In the genomic region with DNA sequence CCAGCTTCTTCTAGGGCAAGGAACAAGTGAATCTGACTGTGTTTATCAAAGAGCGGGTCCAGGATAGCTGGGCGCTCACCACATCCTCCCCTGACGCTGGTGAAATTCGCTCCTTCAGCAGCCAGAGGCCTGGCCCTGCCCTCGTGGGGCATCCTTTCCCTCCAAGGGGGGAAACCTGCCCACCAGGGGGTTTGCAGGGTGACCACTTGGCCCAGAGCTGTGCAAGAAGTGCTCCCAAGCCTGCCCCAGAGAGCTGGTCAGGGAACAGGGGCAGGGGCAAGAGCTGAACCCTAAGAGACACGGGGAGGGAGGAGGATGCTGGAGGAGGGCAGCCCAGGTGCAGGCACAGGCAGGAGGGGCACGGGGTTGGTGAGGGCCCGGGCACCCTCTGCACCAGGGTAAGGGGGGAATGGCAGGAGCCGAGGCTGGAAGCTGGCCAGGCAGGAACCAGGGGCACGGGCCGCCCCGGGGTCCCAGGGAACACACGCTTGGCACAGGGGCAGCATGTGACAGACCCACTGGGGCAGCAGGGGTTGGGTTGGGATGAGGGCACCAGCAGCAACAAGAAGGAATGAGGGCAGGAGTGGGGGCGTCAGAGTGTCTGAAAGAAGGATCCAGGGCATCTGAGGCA, we compare ENCODE assay signal across 21 cellular contexts. TPM values are rescaled to one million over a fixed set of nuclear protein-coding genes. Genes with fewer than 3 reads are reported as not detected.
DNase-seq lines count a peak whose midpoint lies in the region; ATAC-seq and TF ChIP-seq lines count a peak whose summit lies in the region.
"Had no signal": no experiment of that assay in that cellular context is flagged by ENCODE, and none has a peak within 500 bp of the region (broad histone marks: within the 10 kb centered on the region; RNA-seq: fewer than 3 reads in every experiment).

No MANE protein-coding gene starts in this region.

- H3K4me1 ChIP-seq in KMS-11 (ENCODE audit: low read depth, poor library complexity, severe bottlenecking) = peaks cover 63% of the 10 kb centered on the region

- CTCF ChIA-PET in activated CD4-positive, alpha-beta memory T cell treated with anti-CD3 and anti-CD28 coated beads for 36 hours (lab: Charles Lee) = interaction anchor here (0.8 to 5.9 kb wide), 6 partner anchors 15 to 80 kb away, joined by 3 to 110 read pairs (median 4); no protein-coding TSS in a partner anchor
- CTCF ChIA-PET in activated CD4-positive, alpha-beta memory T cell treated with anti-CD3 and anti-CD28 coated beads, Interleukin-2, amount 10 ng/mL, durations not matched to agents 7 days and 5 days (lab: Charles Lee) = interaction anchor here (1.3 to 6.0 kb wide), 4 partner anchors 13 to 62 kb away, joined by 4 to 127 read pairs (median 4); no protein-coding TSS in a partner anchor

- POLR2A ChIA-PET in activated CD4-positive, alpha-beta memory T cell treated with anti-CD3 and anti-CD28 coated beads for 36 hours (lab: Charles Lee) = interaction anchor here (0.7 kb wide), 1 partner anchor 28 kb away, joined by 3 read pairs; no protein-coding TSS in a partner anchor
- POLR2A ChIA-PET in activated CD4-positive, alpha-beta memory T cell treated with anti-CD3 and anti-CD28 coated beads, Interleukin-2, amount 10 ng/mL, durations not matched to agents 7 days and 5 days (lab: Charles Lee) = interaction anchor here (1.0 to 5.6 kb wide), 5 partner anchors 15 to 58 kb away, joined by 3 to 69 read pairs (median 3); no protein-coding TSS in a partner anchor

- H3K79me2 ChIP-seq in KMS-11 (ENCODE audit: insufficient read depth, low read depth) = no peaks in the 10 kb centered on the region

- peaks cover 13% of the 10 kb centered on the region for H3K27me3 Mint-ChIP-seq in activated CD4-positive, alpha-beta memory T cell treated with anti-CD3 and anti-CD28 coated beads for 36 hours
- peaks cover 18% of the 10 kb centered on the region for H3K27me3 Mint-ChIP-seq in activated CD4-positive, alpha-beta memory T cell treated with anti-CD3 and anti-CD28 coated beads, Interleukin-2, amount 10 ng/mL, durations not matched to agents 7 days and 5 days

- peak overlapping the region; percentile 0 for H3K27ac Mint-ChIP-seq in activated CD4-positive, alpha-beta memory T cell treated with anti-CD3 and anti-CD28 coated beads for 36 hours
- no peak overlapping the region for H3K27ac Mint-ChIP-seq in activated CD4-positive, alpha-beta memory T cell treated with anti-CD3 and anti-CD28 coated beads, Interleukin-2, amount 10 ng/mL, durations not matched to agents 7 days and 5 days
- H3K27ac Mint-ChIP-seq: effector memory CD8-positive, alpha-beta T cell had no signal

- no peaks in the 10 kb centered on the region for H4K20me1 ChIP-seq in KMS-11 (ENCODE audit: insufficient read depth)

- no peak overlapping the region for H3K4me3 Mint-ChIP-seq in activated CD4-positive, alpha-beta memory T cell treated with anti-CD3 and anti-CD28 coated beads for 36 hours
- H3K4me3 Mint-ChIP-seq in activated CD4-positive, alpha-beta memory T cell treated with anti-CD3 and anti-CD28 coated beads, Interleukin-2, amount 10 ng/mL, durations not matched to agents 7 days and 5 days = no peak overlapping the region
- H3K4me3 Mint-ChIP-seq: activated CD4-positive, alpha-beta T cell treated with anti-CD3 and anti-CD28 coated beads, Interleukin-2, amount 10 ng/mL, durations not matched to agents 24 days and 14 days; central memory CD8-positive, alpha-beta T cell; effector memory CD8-positive, alpha-beta T cell had no signal

- no peaks in the 10 kb centered on the region for H3K27me3 ChIP-seq in KMS-11 (ENCODE audit: insufficient read depth, low read depth)
- H3K27me3 ChIP-seq in dorsolateral prefrontal cortex = no peaks in the 10 kb centered on the region
- H3K27me3 ChIP-seq: ovary had no signal

- intact Hi-C loops in activated CD4-positive, alpha-beta memory T cell treated with anti-CD3 and anti-CD28 coated beads for 36 hours (cut with micrococcal nuclease) = no loop called here
- intact Hi-C loops in dorsolateral prefrontal cortex (cut with DNase I) = no loop called here
- intact Hi-C loops in posterior vena cava (cut with DNase I) = no loop called here

- TF ChIP-seq CTCF in KMS-11 (conservative IDR thresholded peaks at IDR 0.05; ENCODE audit: low read depth, low read length) (no peak), dorsolateral prefrontal cortex (IDR thresholded peaks at IDR 0.05 in 54 of 56, conservative IDR thresholded peaks at IDR 0.05 in 2 of 56; ENCODE audit: low read depth in 1 of 56, partially characterized antibody in 56 of 56) (no peak)

- H3K27ac ChIP-seq in KMS-11 (peak overlapping the region; percentile 99), dorsolateral prefrontal cortex (no peak overlapping the region)
- H3K27ac ChIP-seq: C4-2B, ovary, stomach had no signal

- H2AFZ ChIP-seq in KMS-11 (ENCODE audit: low read depth) = peak overlapping the region; percentile 45; the same call in 1 of the 2 replicates

- H3K9ac ChIP-seq in KMS-11 = peak overlapping the region; percentile 72; the same call in 1 of the 2 replicates

- no peaks in the 10 kb centered on the region for H3K36me3 ChIP-seq in KMS-11 (ENCODE audit: insufficient read depth)
- H3K36me3 ChIP-seq: ovary, stomach had no signal

- H3K9me3 Mint-ChIP-seq in activated CD4-positive, alpha-beta memory T cell treated with anti-CD3 and anti-CD28 coated beads for 36 hours = no peaks in the 10 kb centered on the region
- H3K9me3 Mint-ChIP-seq in activated CD4-positive, alpha-beta memory T cell treated with anti-CD3 and anti-CD28 coated beads, Interleukin-2, amount 10 ng/mL, durations not matched to agents 7 days and 5 days = no peaks in the 10 kb centered on the region
- H3K9me3 Mint-ChIP-seq: activated CD4-positive, alpha-beta T cell treated with anti-CD3 and anti-CD28 coated beads, Interleukin-2, amount 10 ng/mL, durations not matched to agents 24 days and 14 days; central memory CD8-positive, alpha-beta T cell; effector memory CD8-positive, alpha-beta T cell had no signal

- H3K4me3 ChIP-seq in KMS-11 (IDR thresholded peaks at IDR 0.05; ENCODE audit: insufficient read depth, low read depth, low read length) (no peak overlapping the region), dorsolateral prefrontal cortex (no peak overlapping the region)
- H3K4me3 ChIP-seq: ovary, stomach had no signal

- peak overlapping the region; percentile 53; the same call in 1 of the 2 replicates for H3K4me2 ChIP-seq in KMS-11

- H3K36me3 Mint-ChIP-seq in activated CD4-positive, alpha-beta memory T cell treated with anti-CD3 and anti-CD28 coated beads for 36 hours = no peaks in the 10 kb centered on the region
- no peaks in the 10 kb centered on the region for H3K36me3 Mint-ChIP-seq in activated CD4-positive, alpha-beta memory T cell treated with anti-CD3 and anti-CD28 coated beads, Interleukin-2, amount 10 ng/mL, durations not matched to agents 7 days and 5 days (ENCODE audit: low read depth)

- peak; percentile 9 for DNase-seq in activated CD4-positive, alpha-beta memory T cell treated with anti-CD3 and anti-CD28 coated beads for 36 hours
- no peak for DNase-seq in activated CD4-positive, alpha-beta memory T cell treated with anti-CD3 and anti-CD28 coated beads, Interleukin-2, amount 10 ng/mL, durations not matched to agents 7 days and 5 days
- DNase-seq in dorsolateral prefrontal cortex = peak in 6 of 10 donors; percentile 8 to 32 (median 22)
- DNase-seq in posterior vena cava (ENCODE audit: low spot score) = peak; percentile 67
- DNase-seq: activated CD4-positive, alpha-beta T cell treated with anti-CD3 and anti-CD28 coated beads, Interleukin-2, amount 10 ng/mL, durations not matched to agents 24 days and 14 days; activated gamma-delta T cell; effector memory CD8-positive, alpha-beta T cell; Karpas-422; NCI-H1048; NCI-H2081 treated with DMSO at 0.1 percent for 48 hours; NCI-H510A; NK-92 treated with Interleukin-12 subunit alpha and Interleukin-12 subunit beta, amount 100 ng/mL, for 24 hours; ovary had no signal

- ATAC-seq in GM21390 (IDR thresholded peaks at IDR 0.05; ENCODE audit: unreplicated experiment) (no peak), HG03521 (IDR thresholded peaks at IDR 0.05; ENCODE audit: unreplicated experiment) (no peak), SK-N-SH treated with all-trans-retinoic acid at 6 μM for 48 hours (no peak)
- ATAC-seq: effector memory CD8-positive, alpha-beta T cell had no signal

- H3K4me1 Mint-ChIP-seq in activated CD4-positive, alpha-beta memory T cell treated with anti-CD3 and anti-CD28 coated beads for 36 hours (ENCODE audit: low read depth) = peaks cover 44% of the 10 kb centered on the region
- peaks cover 47% of the 10 kb centered on the region for H3K4me1 Mint-ChIP-seq in activated CD4-positive, alpha-beta memory T cell treated with anti-CD3 and anti-CD28 coated beads, Interleukin-2, amount 10 ng/mL, durations not matched to agents 7 days and 5 days

TF ChIP-seq in SK-N-SH treated with all-trans-retinoic acid at 6 μM for 48 hours, 23 proteins besides CTCF, POLR2A, EP300 and RAD21 (continues in another document):
- no peak for TF ChIP-seq CSDC2 (CRISPR knock-in tag; IDR thresholded peaks at IDR 0.05)
- no peak for TF ChIP-seq ZFP30 (CRISPR knock-in tag; IDR thresholded peaks at IDR 0.05)
- TF ChIP-seq SNAI2 (CRISPR knock-in tag; IDR thresholded peaks at IDR 0.05) = no peak
- TF ChIP-seq ZFP3 (CRISPR knock-in tag; IDR thresholded peaks at IDR 0.05) = no peak
- TF ChIP-seq ESRRG (CRISPR knock-in tag; IDR thresholded peaks at IDR 0.05) = no peak
- TF ChIP-seq, protein P1, sequence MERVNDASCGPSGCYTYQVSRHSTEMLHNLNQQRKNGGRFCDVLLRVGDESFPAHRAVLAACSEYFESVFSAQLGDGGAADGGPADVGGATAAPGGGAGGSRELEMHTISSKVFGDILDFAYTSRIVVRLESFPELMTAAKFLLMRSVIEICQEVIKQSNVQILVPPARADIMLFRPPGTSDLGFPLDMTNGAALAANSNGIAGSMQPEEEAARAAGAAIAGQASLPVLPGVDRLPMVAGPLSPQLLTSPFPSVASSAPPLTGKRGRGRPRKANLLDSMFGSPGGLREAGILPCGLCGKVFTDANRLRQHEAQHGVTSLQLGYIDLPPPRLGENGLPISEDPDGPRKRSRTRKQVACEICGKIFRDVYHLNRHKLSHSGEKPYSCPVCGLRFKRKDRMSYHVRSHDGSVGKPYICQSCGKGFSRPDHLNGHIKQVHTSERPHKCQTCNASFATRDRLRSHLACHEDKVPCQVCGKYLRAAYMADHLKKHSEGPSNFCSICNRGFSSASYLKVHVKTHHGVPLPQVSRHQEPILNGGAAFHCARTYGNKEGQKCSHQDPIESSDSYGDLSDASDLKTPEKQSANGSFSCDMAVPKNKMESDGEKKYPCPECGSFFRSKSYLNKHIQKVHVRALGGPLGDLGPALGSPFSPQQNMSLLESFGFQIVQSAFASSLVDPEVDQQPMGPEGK (CRISPR knock-in tag; IDR thresholded peaks at IDR 0.05; ENCODE audit: borderline replicate concordance) = no peak
- no peak for TF ChIP-seq ARNTL (CRISPR knock-in tag; IDR thresholded peaks at IDR 0.05; ENCODE audit: borderline replicate concordance, low read depth)
- no peak for TF ChIP-seq RARB (CRISPR knock-in tag; IDR thresholded peaks at IDR 0.05)

RNA-seq across cellular contexts. Expression of a gene that starts 2.8 kb away (rescaled TPM):
- total RNA-seq in activated CD4-positive, alpha-beta memory T cell treated with anti-CD3 and anti-CD28 coated beads for 36 hours = 1 to 10 TPM; 1.5 to 1.6 TPM
- total RNA-seq in activated CD4-positive, alpha-beta memory T cell treated with anti-CD3 and anti-CD28 coated beads, Interleukin-2, amount 10 ng/mL, durations not matched to agents 7 days and 5 days = 1 to 10 TPM; 7.3 to 7.4 TPM
- total RNA-seq in dorsolateral prefrontal cortex = 1 to 10 TPM in 74 of 120 experiments, under 1 TPM in 46; 0.14 to 6.3 (median 1.2) TPM
- under 1 TPM; 0.14 to 0.19 TPM for total RNA-seq in posterior vena cava
- total RNA-seq: fibroblast of lung had no signal
